Comparison of ENCODE assay signal across 16 cellular contexts in genomic region chr1:32749726-32750224, GRCh38. TPM values are rescaled to one million over a fixed set of nuclear protein-coding genes. Genes with fewer than 3 reads are reported as not detected.
DNase-seq lines count a peak whose midpoint lies in the region; ATAC-seq, FAIRE-seq and TF ChIP-seq lines count a peak whose summit lies in the region.
"Had no signal": no experiment of that assay in that cellular context is flagged by ENCODE, and none has a peak within 500 bp of the region (broad histone marks: within the 10 kb centered on the region; RNA-seq: fewer than 3 reads in every experiment).

No MANE protein-coding gene starts in this region.

- H3K36me3 Mint-ChIP-seq in brain: no peaks in the 10 kb centered on the region

- TF ChIP-seq CTCF in D721Med (IDR thresholded peaks at IDR 0.05; ENCODE audit: insufficient read depth, missing control alignments): peak; percentile 25
- TF ChIP-seq CTCF in OCI-LY7 (conservative IDR thresholded peaks at IDR 0.05; ENCODE audit: low read length): peak; percentile 29; the same call in 1 of the 2 replicates
- TF ChIP-seq CTCF in brain (conservative IDR thresholded peaks at IDR 0.05): no peak
- TF ChIP-seq CTCF in prostate gland (IDR thresholded peaks at IDR 0.05): no peak

- no peak for ATAC-seq in HG02981 (IDR thresholded peaks at IDR 0.05; ENCODE audit: unreplicated experiment)

- peaks cover 3% of the 10 kb centered on the region for H3K4me1 ChIP-seq in OCI-LY7 (ENCODE audit: insufficient read depth, low read length, poor library complexity, severe bottlenecking)
- no peaks in the 10 kb centered on the region for H3K4me1 ChIP-seq in prostate gland (replicated peaks)

- peaks cover 0 to 3% (median 0%) of the 10 kb centered on the region in 5 experiments for H3K9me3 Mint-ChIP-seq in brain

- H3K4me3 ChIP-seq in OCI-LY7 (ENCODE audit: low read depth, low read length, poor library complexity, severe bottlenecking) (no peak overlapping the region), prostate gland (no peak overlapping the region)
- H3K4me3 ChIP-seq: A549, MG63, Peyer's patch had no signal

- H3K27ac Mint-ChIP-seq in brain: peak overlapping the region in 3 of 5 experiments; percentile 5 to 36 (median 27)

- H3K27ac ChIP-seq in OCI-LY7 (ENCODE audit: low read depth, low read length, poor library complexity, severe bottlenecking) (no peak overlapping the region), prostate gland (peak overlapping the region; percentile 41 to 47)
- H3K27ac ChIP-seq: C4-2B, Peyer's patch had no signal

- peaks cover 8% of the 10 kb centered on the region for H3K4me1 Mint-ChIP-seq in brain

- CTCF ChIA-PET in OCI-LY7 (lab: Charles Lee; ENCODE audit: unreplicated experiment): no interaction called here

- no peaks in the 10 kb centered on the region for H3K9me3 ChIP-seq in OCI-LY7 (ENCODE audit: low read length)
- H3K9me3 ChIP-seq in prostate gland: no peaks in the 10 kb centered on the region
- H3K9me3 ChIP-seq: A549, MG63, Peyer's patch had no signal

- POLR2A ChIA-PET in OCI-LY7 (lab: Charles Lee): no interaction called here

- no peak for TF ChIP-seq POLR2A in prostate gland (IDR thresholded peaks at IDR 0.05)

- no peak overlapping the region for H3K4me2 ChIP-seq in OCI-LY7 (ENCODE audit: low read length)
- H3K4me2 ChIP-seq: A549 had no signal

- no peaks in the 10 kb centered on the region for H3K27me3 ChIP-seq in prostate gland (replicated peaks; ENCODE audit: insufficient read depth)
- H3K27me3 ChIP-seq: MG63, Peyer's patch had no signal

- intact Hi-C loops in OCI-LY7 (cut with micrococcal nuclease; ENCODE audit: unreplicated experiment): no loop called here
- intact Hi-C loops in prostate gland (cut with DNase I): no loop called here

- H3K79me2 ChIP-seq in OCI-LY7 (ENCODE audit: insufficient read depth, low read depth, low read length): no peaks in the 10 kb centered on the region

- no peak overlapping the region for H3K4me3 Mint-ChIP-seq in brain

- BruUV-seq in OCI-LY7 (replicated peaks; lab: Mats Ljungman, UMichigan): no TSS peak

- peaks cover 12% of the 10 kb centered on the region for H3K27me3 Mint-ChIP-seq in brain

- H3K36me3 ChIP-seq in OCI-LY7 (ENCODE audit: insufficient read depth, low read length) (no peaks in the 10 kb centered on the region), prostate gland (no peaks in the 10 kb centered on the region)
- H3K36me3 ChIP-seq: MG63 had no signal

- H4K20me1 ChIP-seq in OCI-LY7 (ENCODE audit: insufficient read depth, low read length): no peaks in the 10 kb centered on the region

- H3K9me2 ChIP-seq in OCI-LY7 (ENCODE audit: insufficient read depth, low read length): no peaks in the 10 kb centered on the region

- no peak for DNase-seq in D721Med (ENCODE audit: insufficient read length, low spot score)
- no peak for DNase-seq in OCI-LY7 (ENCODE audit: low spot score)
- no peak for DNase-seq in prostate gland (ENCODE audit: low spot score)
- no peak for DNase-seq in HPDE6-E6E7 (ENCODE audit: extremely low spot score)
- no peak for DNase-seq in activated CD8-positive, alpha-beta memory T cell treated with anti-CD3 and anti-CD28 coated beads, Interleukin-2, amount 50 U/mL, for 48 hours
- DNase-seq: HCEC 1CT, KG1, MG63, NCI-H1092, NCI-H510A treated with DMSO at 0.1 percent for 48 hours, Peyer's patch, SHP77 treated with DMSO at 0.1 percent for 48 hours had no signal

- WGBS in prostate gland: 66% methylated on average over 4 of the region's 4 CpGs

- H2AFZ ChIP-seq in OCI-LY7 (ENCODE audit: low read length): no peak overlapping the region

- FAIRE-seq in D721Med (lab: Jason Lieb, UNC): no peak
- FAIRE-seq: A549 had no signal

RNA-seq across cellular contexts. Expression of gene SYNC, which starts 47.2 kb away (rescaled TPM):
- total RNA-seq in OCI-LY7 (2014; rRNA removed; shearing (Covaris generic)): 0.09 TPM in 1 of 2 replicates, not detected in the other
- total RNA-seq in OCI-LY7 (2022) (not detected in 2 replicates), prostate gland (10 to 100 TPM in 1 of 2 donors, 1 to 10 TPM in 1; 7.9 to 18.2 TPM)
- polyA plus RNA-seq in brain (ENCODE audit: insufficient read depth, low read depth, low replicate concordance): 1.9 TPM

Comparison
In these comparisons a context has a peak if more than half of its experiments do, and no peak if none do; other contexts are left out.
1. CTCF ChIP-seq: peak in D721Med (single experiment) and OCI-LY7 (single experiment); none in brain (0 of 2) and prostate gland (0 of 4).
2. RNA of gene SYNC, which starts 47.2 kb away (total RNA-seq): 7.9 to 18.2 TPM in prostate gland; 0.09 TPM in OCI-LY7; every median in the first group is over 4 times any median in the second.